In genomic region chr9:16143947-16144890, GRCh38 we compare ENCODE assay signal across 22 cellular contexts.
DNase-seq lines count a peak whose midpoint lies in the region; ATAC-seq, FAIRE-seq and TF ChIP-seq lines count a peak whose summit lies in the region.
"Had no signal": no experiment of that assay in that cellular context is flagged by ENCODE, and none has a peak within 500 bp of the region (broad histone marks: within the 10 kb centered on the region; RNA-seq: fewer than 3 reads in every experiment).

No MANE protein-coding gene starts in this region.

- WGBS in HepG2 (ENCODE audit: low lambda C conversion rate): 41% methylated on average over 12 of the region's 13 CpGs

- DNase-seq in DMS79 (lab: John Stamatoyannopoulos, UW): peak; percentile 85
- DNase-seq in LHCN-M2 (ENCODE audit: low read depth): peak; percentile 97
- peak; percentile 30 for DNase-seq in T1000 (lab: John Stamatoyannopoulos, UW)
- DNase-seq in kidney tubule cell (ENCODE audit: low spot score): peak; percentile 12
- no peak for DNase-seq in NCI-H748 (lab: John Stamatoyannopoulos, UW; ENCODE audit: unreplicated experiment)
- no peak for DNase-seq in HepG2 (ENCODE audit: low spot score)
- DNase-seq in NCI-H187 (lab: John Stamatoyannopoulos, UW): no peak
- DNase-seq: ACHN; activated T-cell treated with anti-CD3 and anti-CD28 coated beads for 4 hours; CD4-positive, alpha-beta memory T cell; effector CD4-positive, alpha-beta T cell; kidney; midbrain; MV-4-11; NCI-H2081 treated with DMSO at 0.1 percent for 48 hours; NCI-H82 had no signal

- no peaks in the 10 kb centered on the region for H3K36me3 ChIP-seq in HepG2 (replicated peaks in 1 of 2; ENCODE audit: control insufficient read depth in 1 of 2, insufficient read depth in 2 of 2, low read length in 2 of 2)
- H3K36me3 ChIP-seq: breast epithelium, right atrium auricular region had no signal

- TF ChIP-seq POLR2A in HepG2 (IDR thresholded peaks at IDR 0.05; ENCODE audit: insufficient read depth in 1 of 2, low read depth in 2 of 2, low read length in 2 of 2): no peak

- in situ Hi-C loops in HepG2 (cut with HindIII; ENCODE audit: extremely low pct_ligation_motif_present, low pct_unique_long_range_greater_than_20kb): loop anchor here (25.0 kb wide), 1 partner anchor 257 kb away; no protein-coding TSS in a partner anchor

- FAIRE-seq in HepG2 (lab: Jason Lieb, UNC): no peak
- FAIRE-seq: GM19239, kidney had no signal

- no peak overlapping the region for H3K4me2 ChIP-seq in HepG2 (ENCODE audit: low read depth, low read length)
- H3K4me2 ChIP-seq: hepatocyte had no signal

- TF ChIP-seq RAD21 in HepG2 (CRISPR knock-in tag; IDR thresholded peaks at IDR 0.05): no peak

- CTCF ChIA-PET in HepG2 (lab: Yijun Ruan, JAX; ENCODE audit: low intra/inter-chr PET ratio, low total read pairs): no interaction called here

- no peaks in the 10 kb centered on the region for H3K9me3 ChIP-seq in HepG2 (ENCODE audit: low read length)
- H3K9me3 ChIP-seq: breast epithelium, right atrium auricular region had no signal

- peaks cover 0 to 7% of the 10 kb centered on the region in 2 experiments; a peak in 2 of 5 replicates for H3K27me3 ChIP-seq in HepG2 (ENCODE audit: control insufficient read depth in 1 of 2, insufficient read depth in 2 of 2, low read length in 2 of 2)
- H3K27me3 ChIP-seq: breast epithelium, hepatocyte, right atrium auricular region had no signal

- POLR2A ChIA-PET in HepG2 (lab: Yijun Ruan, JAX): no interaction called here

- H4K20me1 ChIP-seq in HepG2 (ENCODE audit: insufficient read depth, low read length): no peaks in the 10 kb centered on the region

- intact Hi-C loops in HepG2 (cut with micrococcal nuclease; ENCODE audit: unreplicated experiment): no loop called here

- no TSS peak for BruUV-seq in HepG2 (replicated peaks; lab: Mats Ljungman, UMichigan)

- no peak overlapping the region for H3K27ac ChIP-seq in HepG2 (ENCODE audit: extremely low read length, insufficient read depth, low read length)
- H3K27ac ChIP-seq: breast epithelium, hepatocyte, right atrium auricular region had no signal

- H3K4me3 ChIP-seq in HepG2 (replicated peaks in 1 of 3; ENCODE audit: insufficient read depth in 1 of 3, low read depth in 2 of 3, low read length in 3 of 3): no peak overlapping the region
- H3K4me3 ChIP-seq: breast epithelium, hepatocyte, right atrium auricular region had no signal

- H3K4me1 ChIP-seq in HepG2 (ENCODE audit: insufficient read depth, low read length): no peaks in the 10 kb centered on the region
- H3K4me1 ChIP-seq: breast epithelium had no signal

- no peaks in the 10 kb centered on the region for H3K79me2 ChIP-seq in HepG2 (ENCODE audit: insufficient read depth, low read length)
- H3K79me2 ChIP-seq: hepatocyte had no signal

- no peak overlapping the region for H2AFZ ChIP-seq in HepG2 (ENCODE audit: low read length)
- H2AFZ ChIP-seq: hepatocyte had no signal

- no peak for TF ChIP-seq EP300 in HepG2 (IDR thresholded peaks at IDR 0.05; ENCODE audit: low read depth in 2 of 2, low read length in 2 of 2)
- no peak for TF ChIP-seq EP300 in HepG2 (CRISPR knock-in tag; IDR thresholded peaks at IDR 0.05; ENCODE audit: borderline replicate concordance)

- H3K9ac ChIP-seq in HepG2 (ENCODE audit: insufficient read depth, low read depth, low read length): no peak overlapping the region

- no peak for ATAC-seq in HepG2
- ATAC-seq in GM18867 (IDR thresholded peaks at IDR 0.05; ENCODE audit: unreplicated experiment): no peak
- ATAC-seq: Panc1 had no signal

- no peak for TF ChIP-seq CTCF in HepG2 (CRISPR knock-in tag; IDR thresholded peaks at IDR 0.05)

TF ChIP-seq in HepG2, 621 proteins besides CTCF, POLR2A, EP300 and RAD21 (continues in another document):
- no peak for TF ChIP-seq PLSCR1 (CRISPR knock-in tag; IDR thresholded peaks at IDR 0.05; ENCODE audit: borderline replicate concordance)
- TF ChIP-seq SMAD1 (CRISPR knock-in tag; IDR thresholded peaks at IDR 0.05; ENCODE audit: borderline replicate concordance, low read depth): no peak
- TF ChIP-seq SKI (IDR thresholded peaks at IDR 0.05; ENCODE audit: partially characterized antibody): no peak
- no peak for TF ChIP-seq MATR3 (CRISPR knock-in tag; IDR thresholded peaks at IDR 0.05)
- no peak for TF ChIP-seq ZNF468 (CRISPR knock-in tag; IDR thresholded peaks at IDR 0.05)
- no peak for TF ChIP-seq SIN3B (IDR thresholded peaks at IDR 0.05; ENCODE audit: low read length)
- TF ChIP-seq TOPORS (CRISPR knock-in tag; IDR thresholded peaks at IDR 0.05): no peak
- no peak for TF ChIP-seq AHDC1 (CRISPR knock-in tag; IDR thresholded peaks at IDR 0.05; ENCODE audit: borderline replicate concordance)
- no peak for TF ChIP-seq ZNF451 (CRISPR knock-in tag; IDR thresholded peaks at IDR 0.05)
- no peak for TF ChIP-seq ZNF260 (CRISPR knock-in tag; IDR thresholded peaks at IDR 0.05; ENCODE audit: borderline replicate concordance, low read depth)
- TF ChIP-seq SOX13 (IDR thresholded peaks at IDR 0.05): no peak
- no peak for TF ChIP-seq SOX13 (CRISPR knock-in tag; conservative IDR thresholded peaks at IDR 0.05 in 1 of 2, IDR thresholded peaks at IDR 0.05 in 1 of 2)
- TF ChIP-seq, protein P1, sequence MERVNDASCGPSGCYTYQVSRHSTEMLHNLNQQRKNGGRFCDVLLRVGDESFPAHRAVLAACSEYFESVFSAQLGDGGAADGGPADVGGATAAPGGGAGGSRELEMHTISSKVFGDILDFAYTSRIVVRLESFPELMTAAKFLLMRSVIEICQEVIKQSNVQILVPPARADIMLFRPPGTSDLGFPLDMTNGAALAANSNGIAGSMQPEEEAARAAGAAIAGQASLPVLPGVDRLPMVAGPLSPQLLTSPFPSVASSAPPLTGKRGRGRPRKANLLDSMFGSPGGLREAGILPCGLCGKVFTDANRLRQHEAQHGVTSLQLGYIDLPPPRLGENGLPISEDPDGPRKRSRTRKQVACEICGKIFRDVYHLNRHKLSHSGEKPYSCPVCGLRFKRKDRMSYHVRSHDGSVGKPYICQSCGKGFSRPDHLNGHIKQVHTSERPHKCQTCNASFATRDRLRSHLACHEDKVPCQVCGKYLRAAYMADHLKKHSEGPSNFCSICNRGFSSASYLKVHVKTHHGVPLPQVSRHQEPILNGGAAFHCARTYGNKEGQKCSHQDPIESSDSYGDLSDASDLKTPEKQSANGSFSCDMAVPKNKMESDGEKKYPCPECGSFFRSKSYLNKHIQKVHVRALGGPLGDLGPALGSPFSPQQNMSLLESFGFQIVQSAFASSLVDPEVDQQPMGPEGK (CRISPR knock-in tag; IDR thresholded peaks at IDR 0.05): no peak
- no peak for TF ChIP-seq ZNF337 (CRISPR knock-in tag; IDR thresholded peaks at IDR 0.05; ENCODE audit: borderline replicate concordance, low read depth)
- TF ChIP-seq, protein P2, sequence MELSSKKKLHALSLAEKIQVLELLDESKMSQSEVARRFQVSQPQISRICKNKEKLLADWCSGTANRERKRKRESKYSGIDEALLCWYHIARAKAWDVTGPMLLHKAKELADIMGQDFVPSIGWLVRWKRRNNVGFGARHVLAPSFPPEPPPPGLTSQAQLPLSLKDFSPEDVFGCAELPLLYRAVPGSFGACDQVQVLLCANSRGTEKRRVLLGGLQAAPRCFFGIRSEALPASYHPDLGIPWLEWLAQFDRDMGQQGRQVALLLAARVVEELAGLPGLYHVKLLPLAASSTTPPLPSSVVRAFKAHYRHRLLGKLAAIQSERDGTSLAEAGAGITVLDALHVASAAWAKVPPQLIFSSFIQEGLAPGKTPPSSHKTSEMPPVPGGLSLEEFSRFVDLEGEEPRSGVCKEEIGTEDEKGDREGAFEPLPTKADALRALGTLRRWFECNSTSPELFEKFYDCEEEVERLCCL (CRISPR knock-in tag; IDR thresholded peaks at IDR 0.05; ENCODE audit: borderline replicate concordance): no peak

Comparison
In these comparisons a context has a peak if more than half of its experiments do, and no peak if none do; other contexts are left out.
1. DNase-seq: peak in DMS79 (single experiment), LHCN-M2 (single experiment), T1000 (single experiment) and kidney tubule cell (single experiment); none in NCI-H748 (single experiment), HepG2 (single experiment) and NCI-H187 (0 of 2).